8 cellular contexts compared by ENCODE assay signal in the genomic region with DNA sequence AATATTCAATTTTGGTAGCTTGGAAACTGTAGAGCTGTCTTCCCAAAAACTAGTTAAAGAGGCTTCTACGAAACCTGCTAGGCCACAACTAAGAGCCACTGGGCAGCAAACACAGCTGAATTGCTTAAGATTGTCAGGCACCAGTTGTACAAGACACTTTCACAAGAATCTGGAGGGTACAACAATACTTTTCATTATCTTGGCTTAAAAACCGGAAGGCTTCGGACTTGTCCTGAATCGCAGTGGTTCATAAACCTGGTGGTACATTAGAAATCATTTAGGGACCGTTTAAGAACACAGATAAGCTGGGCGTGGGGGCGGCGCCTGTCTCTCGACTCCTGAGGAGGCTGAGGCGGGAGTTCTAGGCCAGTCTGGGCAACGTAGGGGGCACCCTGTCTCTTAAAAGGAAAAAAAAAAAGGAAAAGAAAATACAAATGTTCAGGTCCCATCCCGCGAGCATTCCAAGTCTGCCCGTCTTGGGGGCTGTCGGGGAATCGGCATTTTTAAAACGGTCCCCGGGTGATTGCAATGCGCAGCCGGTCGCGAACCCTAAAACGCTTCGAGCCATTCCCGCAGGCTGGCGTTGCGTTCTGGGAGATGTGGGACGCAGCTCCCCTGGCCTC. TPM values are rescaled to one million over a fixed set of nuclear protein-coding genes. Genes with fewer than 3 reads are reported as not detected.
DNase-seq lines count a peak whose midpoint lies in the region; ATAC-seq, FAIRE-seq and TF ChIP-seq lines count a peak whose summit lies in the region.

No MANE protein-coding gene starts in this region.

- peak; percentile 54 for DNase-seq in D341Med (ENCODE audit: low spot score)
- DNase-seq in SK-N-MC (ENCODE audit: low read depth, low spot score) = no peak
- peak; percentile 39 to 82 (median 52) for DNase-seq in K562 (ENCODE audit: extremely low read depth in 1 of 4, low spot score in 3 of 4)
- DNase-seq in gastrocnemius medialis = peak; percentile 5 to 32
- DNase-seq in NCI-H2171 (lab: John Stamatoyannopoulos, UW) = no peak
- DNase-seq in DMS153 (lab: John Stamatoyannopoulos, UW) = no peak

- peak; percentile 59 for FAIRE-seq in K562 (lab: Jason Lieb, UNC)

- no peaks in the 10 kb centered on the region for H3K27me3 ChIP-seq in K562 (ENCODE audit: control insufficient read depth in 2 of 2, insufficient read depth in 2 of 2, low read length in 2 of 2)
- no peaks in the 10 kb centered on the region for H3K27me3 ChIP-seq in iPS-18a (ENCODE audit: control insufficient read depth, insufficient read depth, low read length)
- no peaks in the 10 kb centered on the region for H3K27me3 ChIP-seq in gastrocnemius medialis

- no peak for TF ChIP-seq CTCF in K562 (IDR thresholded peaks at IDR 0.05 in 2 of 3, conservative IDR thresholded peaks at IDR 0.05 in 1 of 3; ENCODE audit: insufficient read depth in 2 of 3, low read depth in 1 of 3, low read length in 3 of 3)
- no peak for TF ChIP-seq CTCF in gastrocnemius medialis (IDR thresholded peaks at IDR 0.05 in 4 of 5, conservative IDR thresholded peaks at IDR 0.05 in 1 of 5)

- H3K9me3 ChIP-seq in SK-N-MC (ENCODE audit: low read depth, low read length) = no peaks in the 10 kb centered on the region
- no peaks in the 10 kb centered on the region for H3K9me3 ChIP-seq in K562 (replicated peaks; ENCODE audit: control insufficient read depth, insufficient read depth, low read depth, low read length)
- H3K9me3 ChIP-seq in iPS-18a (ENCODE audit: control insufficient read depth, low read depth, low read length) = no peaks in the 10 kb centered on the region
- H3K9me3 ChIP-seq in gastrocnemius medialis = no peaks in the 10 kb centered on the region

- intact Hi-C loops in K562 (cut with micrococcal nuclease) (loop anchor here (10.0 kb wide), 1 partner anchor 592 kb away; a partner anchor contains a TSS), gastrocnemius medialis (cut with DNase I; ENCODE audit: low total_unique reads) (loop anchor here (1.0 to 10.0 kb wide), 7 partner anchors 66 to 1586 kb away; a partner anchor contains a TSS)

- no peaks in the 10 kb centered on the region for H3K9me1 ChIP-seq in K562 (ENCODE audit: control insufficient read depth, insufficient read depth, low read length)

- peak overlapping the region; percentile 95 for H2AFZ ChIP-seq in K562 (ENCODE audit: low read depth, low read length)

- TF ChIP-seq EP300 in K562 (IDR thresholded peaks at IDR 0.05; ENCODE audit: low read length) = no peak

- in situ Hi-C loops in K562 (cut with MboI) = no loop called here
- in situ Hi-C loops in gastrocnemius medialis (cut with MboI; ENCODE audit: low sequenced_read_pairs in 4 of 4) = loop anchor here in 1 of 4 donors (25.0 kb wide), 2 partner anchors 486 to 661 kb away; no protein-coding TSS in a partner anchor

- ATAC-seq in HG02938 (IDR thresholded peaks at IDR 0.05; ENCODE audit: unreplicated experiment) = peak; percentile 28
- peak; percentile 78 for ATAC-seq in K562
- peak; percentile 44 to 55 for ATAC-seq in gastrocnemius medialis

- H3K4me2 ChIP-seq in K562 (ENCODE audit: insufficient read depth, low read length) = peak overlapping the region; percentile 90

- H3K4me3 ChIP-seq in SK-N-MC (peak overlapping the region; percentile 94), K562 (peak overlapping the region; percentile 85), iPS-18a (ENCODE audit: low read length) (peak overlapping the region; percentile 90), gastrocnemius medialis (peak overlapping the region; percentile 86 to 96 (median 90))

- peaks cover 21% of the 10 kb centered on the region for H3K36me3 ChIP-seq in SK-N-MC (ENCODE audit: insufficient read depth, low read length)
- peaks cover 22% of the 10 kb centered on the region for H3K36me3 ChIP-seq in K562 (ENCODE audit: control insufficient read depth, insufficient read depth, low read length)
- peaks cover 19% of the 10 kb centered on the region for H3K36me3 ChIP-seq in iPS-18a (ENCODE audit: control insufficient read depth, low read depth, low read length)
- peaks cover 0 to 26% of the 10 kb centered on the region in 2 donors for H3K36me3 ChIP-seq in gastrocnemius medialis

- TF ChIP-seq POLR2A in K562 (conservative IDR thresholded peaks at IDR 0.05) (no peak), gastrocnemius medialis (IDR thresholded peaks at IDR 0.05) (no peak)

- TF ChIP-seq RAD21 in K562 (CRISPR knock-in tag; conservative IDR thresholded peaks at IDR 0.05 in 1 of 2, IDR thresholded peaks at IDR 0.05 in 1 of 2) = no peak

- CTCF ChIA-PET in K562 (lab: Yijun Ruan, JAX; ENCODE audit: low intra/inter-chr PET ratio) = no interaction called here

- POLR2A ChIA-PET in K562 (lab: Yijun Ruan, JAX) = interaction anchor here (0.6 to 1.1 kb wide), 2 partner anchors 38 to 307 kb away, joined by 3 read pairs; no protein-coding TSS in a partner anchor

- WGBS in K562 (ENCODE audit: insufficient coverage, low coverage, missing lambda C conversion rate) = under 1% methylated on average over 24 of the region's 28 CpGs

- H3K9ac ChIP-seq in SK-N-MC (ENCODE audit: insufficient read length) = peak overlapping the region; percentile 85
- peak overlapping the region; percentile 89 to 100 for H3K9ac ChIP-seq in K562 (ENCODE audit: insufficient read depth in 1 of 2, low read depth in 2 of 2, low read length in 2 of 2)
- peak overlapping the region; percentile 89 for H3K9ac ChIP-seq in iPS-18a (ENCODE audit: low read length)

- H3K79me2 ChIP-seq in K562 (ENCODE audit: control insufficient read depth, insufficient read depth, low read length) = peaks cover 30% of the 10 kb centered on the region

- H3K4me1 ChIP-seq in K562 (replicated peaks in 1 of 2; ENCODE audit: control insufficient read depth in 2 of 2, insufficient read depth in 2 of 2, low read length in 2 of 2) (peaks cover 10 to 14% of the 10 kb centered on the region in 2 experiments; a peak in 4 of 5 replicates), iPS-18a (ENCODE audit: control insufficient read depth, low read depth, low read length) (peaks cover 16% of the 10 kb centered on the region), gastrocnemius medialis (peaks cover 26 to 35% of the 10 kb centered on the region in 2 donors)

- H4K20me1 ChIP-seq in K562 (replicated peaks; ENCODE audit: control insufficient read depth, insufficient read depth, low read length) = no peaks in the 10 kb centered on the region; the same call in 1 of the 2 replicates

- H3K27ac ChIP-seq in SK-N-MC (no peak overlapping the region), K562 (ENCODE audit: extremely low read depth, low read depth, low read length) (peak overlapping the region; percentile 79), iPS-18a (ENCODE audit: low read length) (peak overlapping the region; percentile 17), gastrocnemius medialis (peak overlapping the region; percentile 88 to 98 (median 92))

- no TSS peak for BruUV-seq in K562 (replicated peaks; lab: Mats Ljungman, UMichigan)

TF ChIP-seq in K562, 482 proteins besides CTCF, POLR2A, EP300 and RAD21 (continues in another document):
- TF ChIP-seq, protein P1, sequence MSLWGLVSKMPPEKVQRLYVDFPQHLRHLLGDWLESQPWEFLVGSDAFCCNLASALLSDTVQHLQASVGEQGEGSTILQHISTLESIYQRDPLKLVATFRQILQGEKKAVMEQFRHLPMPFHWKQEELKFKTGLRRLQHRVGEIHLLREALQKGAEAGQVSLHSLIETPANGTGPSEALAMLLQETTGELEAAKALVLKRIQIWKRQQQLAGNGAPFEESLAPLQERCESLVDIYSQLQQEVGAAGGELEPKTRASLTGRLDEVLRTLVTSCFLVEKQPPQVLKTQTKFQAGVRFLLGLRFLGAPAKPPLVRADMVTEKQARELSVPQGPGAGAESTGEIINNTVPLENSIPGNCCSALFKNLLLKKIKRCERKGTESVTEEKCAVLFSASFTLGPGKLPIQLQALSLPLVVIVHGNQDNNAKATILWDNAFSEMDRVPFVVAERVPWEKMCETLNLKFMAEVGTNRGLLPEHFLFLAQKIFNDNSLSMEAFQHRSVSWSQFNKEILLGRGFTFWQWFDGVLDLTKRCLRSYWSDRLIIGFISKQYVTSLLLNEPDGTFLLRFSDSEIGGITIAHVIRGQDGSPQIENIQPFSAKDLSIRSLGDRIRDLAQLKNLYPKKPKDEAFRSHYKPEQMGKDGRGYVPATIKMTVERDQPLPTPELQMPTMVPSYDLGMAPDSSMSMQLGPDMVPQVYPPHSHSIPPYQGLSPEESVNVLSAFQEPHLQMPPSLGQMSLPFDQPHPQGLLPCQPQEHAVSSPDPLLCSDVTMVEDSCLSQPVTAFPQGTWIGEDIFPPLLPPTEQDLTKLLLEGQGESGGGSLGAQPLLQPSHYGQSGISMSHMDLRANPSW (CRISPR knock-in tag; IDR thresholded peaks at IDR 0.05) = no peak
- TF ChIP-seq, protein P2, sequence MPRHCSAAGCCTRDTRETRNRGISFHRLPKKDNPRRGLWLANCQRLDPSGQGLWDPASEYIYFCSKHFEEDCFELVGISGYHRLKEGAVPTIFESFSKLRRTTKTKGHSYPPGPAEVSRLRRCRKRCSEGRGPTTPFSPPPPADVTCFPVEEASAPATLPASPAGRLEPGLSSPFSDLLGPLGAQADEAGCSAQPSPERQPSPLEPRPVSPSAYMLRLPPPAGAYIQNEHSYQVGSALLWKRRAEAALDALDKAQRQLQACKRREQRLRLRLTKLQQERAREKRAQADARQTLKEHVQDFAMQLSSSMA (CRISPR knock-in tag; IDR thresholded peaks at IDR 0.05) = no peak

RNA-seq across cellular contexts. Expression of a gene that starts 0.8 kb away (rescaled TPM):
- 5.9 and 14.3 TPM in 2 replicates for total RNA-seq in K562 (2011; cell fraction: chromatin; rRNA removed; ENCODE audit: low replicate concordance)
- 12.6 and 13.3 TPM in 2 replicates for total RNA-seq in K562 (2011; cell fraction: nucleolus; rRNA removed)
- 16.2 and 20.5 TPM in 2 replicates for total RNA-seq in K562 (2011; cell fraction: nucleoplasm; rRNA removed)
- total RNA-seq in K562 (2014; rRNA removed) = 158 and 161 TPM in 2 replicates
- 125 and 139 TPM in 2 replicates for total RNA-seq in K562 (2014; rRNA removed; fragmentation: Illumina TruSeq; extraction: Trizol)
- total RNA-seq in K562 (2015; rRNA removed; fragmentation: Illumina TruSeq; extraction: Trizol) = 103 and 108 TPM in 2 replicates
- 93.9 and 104 TPM in 2 replicates for total RNA-seq in K562 (2021)
- polyA plus RNA-seq in K562 (2011; rRNA removed) = 109 and 136 TPM in 2 replicates
- polyA plus RNA-seq in K562 (2011; cell fraction: cytosol; rRNA removed) = 52.1 and 71.6 TPM in 2 replicates
- 32.2 and 33.2 TPM in 2 replicates for polyA plus RNA-seq in K562 (2011; cell fraction: nucleus; rRNA removed)
- 113 and 132 TPM in 2 replicates for polyA plus RNA-seq in K562 (2012)
- 89.7 and 95.8 TPM in 2 replicates for polyA plus RNA-seq in K562 (2014; fragmentation: Illumina TruSeq; extraction: Trizol)
- polyA plus RNA-seq in K562 (2014; fragmentation: Nextera tagmentation; extraction: Ambion mirVana) = 10 to 100 TPM; 22.5 to 42.8 TPM
- 199 and 229 TPM in 2 replicates for polyA plus RNA-seq in K562 (2014; rRNA removed)
- polyA minus RNA-seq in K562 (2011; rRNA and poly(A)+ RNA removed) = 36.7 and 37.5 TPM in 2 replicates
- polyA minus RNA-seq in K562 (2011; cell fraction: cytosol; rRNA and poly(A)+ RNA removed) = 13.1 and 19.2 TPM in 2 replicates
- polyA minus RNA-seq in K562 (2011; cell fraction: nucleus; rRNA and poly(A)+ RNA removed) = 10.2 and 18.8 TPM in 2 replicates
- 10 to 100 TPM; 62.4 to 86.0 (median 72.3) TPM for total RNA-seq in gastrocnemius medialis

Comparison
In these comparisons a context has a peak if more than half of its experiments do, and no peak if none do; other contexts are left out.
1. DNase-seq: peak in D341Med (single experiment), K562 (4 of 4) and gastrocnemius medialis (2 of 2); none in SK-N-MC (single experiment), NCI-H2171 (single experiment) and DMS153 (single experiment).
2. ATAC-seq: peak in every context shown above with its lines; median percentile 78 in K562; 50 in gastrocnemius medialis; 28 in HG02938.
3. Peak in every context shown above with its lines, with median percentiles within 50 percentile points of each other: H3K4me3 ChIP-seq and H3K9ac ChIP-seq.